ENCODE assay signal across 10 cellular contexts in genomic region chr6:42448906-42449659, GRCh38. TPM values are rescaled to one million over a fixed set of nuclear protein-coding genes. Genes with fewer than 3 reads are reported as not detected.
DNase-seq lines count a peak whose midpoint lies in the region; ATAC-seq and TF ChIP-seq lines count a peak whose summit lies in the region.
"Had no signal": no experiment of that assay in that cellular context is flagged by ENCODE, and none has a peak within 500 bp of the region (broad histone marks: within the 10 kb centered on the region; RNA-seq: fewer than 3 reads in every experiment).

No MANE protein-coding gene starts in this region.

- no peaks in the 10 kb centered on the region for H3K9me2 ChIP-seq in DOHH2 (replicated peaks; ENCODE audit: control insufficient read depth, low read length)
- no peaks in the 10 kb centered on the region for H3K9me2 ChIP-seq in Loucy (replicated peaks; ENCODE audit: low read depth, low read length)

- no peaks in the 10 kb centered on the region; the same call in 1 of the 2 replicates for H3K27me3 ChIP-seq in DOHH2 (ENCODE audit: control insufficient read depth, low read length)
- H3K27me3 ChIP-seq in Loucy (ENCODE audit: insufficient read depth, low read length, poor library complexity, severe bottlenecking), result no peaks in the 10 kb centered on the region
- H3K27me3 ChIP-seq in ectodermal cell (ENCODE audit: control insufficient read depth, insufficient read depth, low read length, poor library complexity, severe bottlenecking), result no peaks in the 10 kb centered on the region
- no peaks in the 10 kb centered on the region for H3K27me3 ChIP-seq in neuron (ENCODE audit: insufficient read depth, low read length)
- H3K27me3 ChIP-seq: SJCRH30 had no signal

- no peak overlapping the region for H2AFZ ChIP-seq in Loucy (ENCODE audit: low read length)
- no peak overlapping the region for H2AFZ ChIP-seq in neuron (ENCODE audit: low read depth, low read length)

- no peaks in the 10 kb centered on the region for H3K9me3 Mint-ChIP-seq in stimulated activated naive B cell treated with anti-CD40 and anti-IgM and Interleukin-4, amounts not matched to agents 10 μg/mL and 1 μg/mL and 100 μg/mL, for 72 hours

- H3K36me3 Mint-ChIP-seq in stimulated activated naive B cell treated with anti-CD40 and anti-IgM and Interleukin-4, amounts not matched to agents 10 μg/mL and 1 μg/mL and 100 μg/mL, for 72 hours, result peaks cover 0 to 2% of the 10 kb centered on the region in 2 donors

- H3K4me1 Mint-ChIP-seq in stimulated activated naive B cell treated with anti-CD40 and anti-IgM and Interleukin-4, amounts not matched to agents 10 μg/mL and 1 μg/mL and 100 μg/mL, for 72 hours, result peaks cover 13 to 26% of the 10 kb centered on the region in 2 donors

- no peak for DNase-seq in stimulated activated naive B cell treated with anti-CD40 and anti-IgM and Interleukin-4, amounts not matched to agents 10 μg/mL and 1 μg/mL and 100 μg/mL, for 72 hours
- DNase-seq in NCI-H2081 treated with DMSO at 0.1 percent for 48 hours (lab: John Stamatoyannopoulos, UW) (no peak), NOMO-1 treated with dmso at 0.1 percent for 144 hours (lab: John Stamatoyannopoulos, UW; ENCODE audit: unreplicated experiment) (no peak)
- DNase-seq: SJCRH30 had no signal

- H3K79me2 ChIP-seq in DOHH2 (ENCODE audit: control insufficient read depth, low read length) (peaks cover 75% of the 10 kb centered on the region), Loucy (ENCODE audit: insufficient read depth, low read length) (peaks cover 74% of the 10 kb centered on the region)

- H3K4me3 Mint-ChIP-seq in stimulated activated naive B cell treated with anti-CD40 and anti-IgM and Interleukin-4, amounts not matched to agents 10 μg/mL and 1 μg/mL and 100 μg/mL, for 72 hours, result no peak overlapping the region

- H3K9ac ChIP-seq in Loucy (ENCODE audit: low read depth, low read length, poor library complexity, severe bottlenecking), result peak overlapping the region; percentile 93

- H3K27ac ChIP-seq in DOHH2 (ENCODE audit: low read depth, low read length) (no peak overlapping the region), ectodermal cell (ENCODE audit: insufficient read depth, low read depth, low read length, poor library complexity, severe bottlenecking) (no peak overlapping the region)
- H3K27ac ChIP-seq: SJCRH30 had no signal

- TF ChIP-seq CTCF in DOHH2 (IDR thresholded peaks at IDR 0.05; ENCODE audit: low read depth, low read length, poor library complexity, severe bottlenecking) (no peak), Loucy (conservative IDR thresholded peaks at IDR 0.05; ENCODE audit: low read length) (no peak)

- H3K4me1 ChIP-seq in DOHH2 (ENCODE audit: control insufficient read depth, low read length) (peaks cover 40% of the 10 kb centered on the region), Loucy (ENCODE audit: insufficient read depth, low read length, poor library complexity, severe bottlenecking) (peaks cover 58% of the 10 kb centered on the region), ectodermal cell (ENCODE audit: control insufficient read depth, insufficient read depth, low read length) (peaks cover 25% of the 10 kb centered on the region), neuron (ENCODE audit: insufficient read depth, low read length) (peaks cover 42% of the 10 kb centered on the region)
- H3K4me1 ChIP-seq: SJCRH30 had no signal

- H3K27me3 Mint-ChIP-seq in stimulated activated naive B cell treated with anti-CD40 and anti-IgM and Interleukin-4, amounts not matched to agents 10 μg/mL and 1 μg/mL and 100 μg/mL, for 72 hours, result peaks cover 22 to 41% of the 10 kb centered on the region in 2 donors

- peak overlapping the region; percentile 93 for H3K4me3 ChIP-seq in DOHH2 (ENCODE audit: low read length)
- H3K4me3 ChIP-seq in Loucy (ENCODE audit: low read length, poor library complexity, severe bottlenecking), result peak overlapping the region; percentile 83
- H3K4me3 ChIP-seq in ectodermal cell (ENCODE audit: insufficient read depth, low read depth, low read length), result peak overlapping the region; percentile 69
- peak overlapping the region; percentile 91 for H3K4me3 ChIP-seq in neuron (ENCODE audit: low read length)
- H3K4me3 ChIP-seq: K562, SJCRH30 had no signal

- WGBS in ectodermal cell, 2 experiments, result 69 to 74% methylated on average over 5 to 7 of the region's 7 CpGs

- H3K27ac Mint-ChIP-seq in stimulated activated naive B cell treated with anti-CD40 and anti-IgM and Interleukin-4, amounts not matched to agents 10 μg/mL and 1 μg/mL and 100 μg/mL, for 72 hours, result no peak overlapping the region

- H3F3A ChIP-seq in DOHH2 (ENCODE audit: control insufficient read depth, insufficient read depth) (0 out of 2 replicates have a peak, but pooled peaks cover 1% of the 10 kb centered on the region), Loucy (ENCODE audit: low read depth) (no peaks in the 10 kb centered on the region)

- H3K9me3 ChIP-seq in DOHH2 (ENCODE audit: control insufficient read depth, insufficient read depth, low read length) (no peaks in the 10 kb centered on the region), Loucy (ENCODE audit: insufficient read depth, low read depth, low read length) (no peaks in the 10 kb centered on the region), ectodermal cell (ENCODE audit: control insufficient read depth, low read length) (no peaks in the 10 kb centered on the region), neuron (ENCODE audit: low read length) (peaks cover 2% of the 10 kb centered on the region)
- H3K9me3 ChIP-seq: SJCRH30 had no signal

- peaks cover 47% of the 10 kb centered on the region for H3K36me3 ChIP-seq in DOHH2 (ENCODE audit: control insufficient read depth, low read length)
- no peaks in the 10 kb centered on the region for H3K36me3 ChIP-seq in Loucy (ENCODE audit: insufficient read depth, low read length)
- H3K36me3 ChIP-seq in ectodermal cell (ENCODE audit: control insufficient read depth, insufficient read depth, low read length), result no peaks in the 10 kb centered on the region
- no peaks in the 10 kb centered on the region for H3K36me3 ChIP-seq in neuron (ENCODE audit: insufficient read depth, low read length)
- H3K36me3 ChIP-seq: SJCRH30 had no signal

- H4K20me1 ChIP-seq in DOHH2 (ENCODE audit: control insufficient read depth, insufficient read depth, low read depth, low read length) (peaks cover 16% of the 10 kb centered on the region; the same call in 1 of the 2 replicates), Loucy (ENCODE audit: insufficient read depth, low read length, poor library complexity, severe bottlenecking) (peaks cover 38% of the 10 kb centered on the region)

- peak overlapping the region; percentile 94 for H3K4me2 ChIP-seq in DOHH2 (ENCODE audit: low read length)
- peak overlapping the region; percentile 86 for H3K4me2 ChIP-seq in Loucy (ENCODE audit: low read depth, low read length, poor library complexity, severe bottlenecking)

- ATAC-seq in stimulated activated naive B cell treated with anti-CD40 and anti-IgM and Interleukin-4, amounts not matched to agents 10 μg/mL and 1 μg/mL and 100 μg/mL, for 72 hours (replicated peaks), result no peak
- ATAC-seq in GM21786 (IDR thresholded peaks at IDR 0.05; ENCODE audit: unreplicated experiment), result no peak
- ATAC-seq: K562 had no signal

RNA-seq across cellular contexts. Expression of gene TRERF1, which starts 2.6 kb away (rescaled TPM):
- 16.5 TPM for polyA plus RNA-seq in ectodermal cell (2013, experiment 1 of 4)
- 16.4 TPM for polyA plus RNA-seq in ectodermal cell (2013, experiment 2 of 4)
- 14.1 TPM for polyA plus RNA-seq in ectodermal cell (2013, experiment 3 of 4)
- 15.2 TPM for polyA plus RNA-seq in ectodermal cell (2013, experiment 4 of 4)
